In the genomic region with DNA sequence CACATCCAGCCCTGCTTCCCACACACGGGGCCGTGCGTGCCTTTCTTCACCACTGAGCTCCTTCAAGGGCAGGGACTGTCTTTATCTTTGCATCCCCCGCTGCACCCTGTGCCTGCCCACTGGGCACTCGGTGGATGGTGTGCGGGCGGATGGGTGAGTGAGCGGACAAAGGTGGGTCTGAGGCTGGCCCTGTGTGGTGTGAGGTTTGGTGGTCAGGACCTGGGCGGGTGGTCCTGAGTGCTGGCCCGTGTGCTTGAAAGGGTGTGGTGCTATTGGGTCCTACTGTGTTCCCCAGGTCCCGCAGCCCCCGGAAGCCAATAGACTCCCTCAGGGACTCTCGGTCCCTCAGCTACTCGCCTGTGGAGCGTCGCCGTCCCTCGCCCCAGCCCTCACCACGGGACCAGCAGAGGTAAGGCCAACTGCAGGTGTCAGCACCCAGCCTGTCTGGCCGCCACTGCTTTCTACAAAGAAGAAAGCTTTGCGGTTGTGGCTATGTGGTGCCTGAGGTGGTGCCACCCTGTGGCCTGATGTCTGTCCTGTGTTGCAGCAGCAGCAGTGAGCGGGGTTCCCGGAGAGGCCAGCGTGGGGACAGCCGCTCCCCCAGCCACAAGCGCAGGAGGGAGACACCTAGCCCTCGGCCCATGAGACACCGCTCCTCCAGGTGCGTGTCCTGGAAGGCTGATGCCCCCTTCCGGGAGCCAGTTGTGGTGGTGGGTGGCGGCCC, we compare ENCODE assay signal across 1 cellular context.
TF ChIP-seq lines count a peak whose summit lies in the region.

No MANE protein-coding gene starts in this region.

TF ChIP-seq in GM12878, 131 proteins besides CTCF, POLR2A, EP300 and RAD21:
- TF ChIP-seq CHD1 (IDR thresholded peaks at IDR 0.05; ENCODE audit: low read depth, low read length) (no peak), HDGF (IDR thresholded peaks at IDR 0.05) (no peak), PML (IDR thresholded peaks at IDR 0.05; ENCODE audit: low read length) (no peak; the same call in 1 of the 2 replicates), NR2F1 (conservative IDR thresholded peaks at IDR 0.05) (no peak), NFIC (IDR thresholded peaks at IDR 0.05; ENCODE audit: low read depth, low read length) (no peak), POU2F2 (IDR thresholded peaks at IDR 0.05; ENCODE audit: borderline replicate concordance, low read depth, low read length) (0 out of 3 replicates have a peak, but pooled peaks have one; percentile 4), ZSCAN29 (IDR thresholded peaks at IDR 0.05) (no peak), SP1 (IDR thresholded peaks at IDR 0.05; ENCODE audit: low read depth, low read length) (no peak), POLR2AphosphoS5 (IDR thresholded peaks at IDR 0.05; ENCODE audit: low read length) (peak; percentile 16; the same call in 1 of the 2 replicates), RUNX3 (IDR thresholded peaks at IDR 0.05; ENCODE audit: low read length) (peak; percentile 31; the same call in 1 of the 2 replicates), TCF3 (IDR thresholded peaks at IDR 0.05; ENCODE audit: borderline replicate concordance, insufficient read depth, low read depth, low read length) (no peak), NFYA (IDR thresholded peaks at IDR 0.05; ENCODE audit: borderline replicate concordance, low read depth, low read length) (no peak), MYB (IDR thresholded peaks at IDR 0.05; ENCODE audit: borderline replicate concordance, low read depth, low read length) (no peak), BACH1 (IDR thresholded peaks at IDR 0.05; ENCODE audit: borderline replicate concordance) (no peak), CBFB (IDR thresholded peaks at IDR 0.05; ENCODE audit: low read depth) (no peak), POLR2AphosphoS2 (IDR thresholded peaks at IDR 0.05; ENCODE audit: low read depth, low read length) (no peak), SMAD5 (IDR thresholded peaks at IDR 0.05; ENCODE audit: low read depth) (peak; percentile 21; the same call in 1 of the 2 replicates), IKZF2 (IDR thresholded peaks at IDR 0.05) (no peak), SPI1 (IDR thresholded peaks at IDR 0.05; ENCODE audit: borderline replicate concordance, insufficient read depth, low read depth, low read length) (no peak)
- TF ChIP-seq, protein P1, sequence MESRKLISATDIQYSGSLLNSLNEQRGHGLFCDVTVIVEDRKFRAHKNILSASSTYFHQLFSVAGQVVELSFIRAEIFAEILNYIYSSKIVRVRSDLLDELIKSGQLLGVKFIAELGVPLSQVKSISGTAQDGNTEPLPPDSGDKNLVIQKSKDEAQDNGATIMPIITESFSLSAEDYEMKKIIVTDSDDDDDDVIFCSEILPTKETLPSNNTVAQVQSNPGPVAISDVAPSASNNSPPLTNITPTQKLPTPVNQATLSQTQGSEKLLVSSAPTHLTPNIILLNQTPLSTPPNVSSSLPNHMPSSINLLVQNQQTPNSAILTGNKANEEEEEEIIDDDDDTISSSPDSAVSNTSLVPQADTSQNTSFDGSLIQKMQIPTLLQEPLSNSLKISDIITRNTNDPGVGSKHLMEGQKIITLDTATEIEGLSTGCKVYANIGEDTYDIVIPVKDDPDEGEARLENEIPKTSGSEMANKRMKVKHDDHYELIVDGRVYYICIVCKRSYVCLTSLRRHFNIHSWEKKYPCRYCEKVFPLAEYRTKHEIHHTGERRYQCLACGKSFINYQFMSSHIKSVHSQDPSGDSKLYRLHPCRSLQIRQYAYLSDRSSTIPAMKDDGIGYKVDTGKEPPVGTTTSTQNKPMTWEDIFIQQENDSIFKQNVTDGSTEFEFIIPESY (IDR thresholded peaks at IDR 0.05) = no peak
- TF ChIP-seq, protein P2, sequence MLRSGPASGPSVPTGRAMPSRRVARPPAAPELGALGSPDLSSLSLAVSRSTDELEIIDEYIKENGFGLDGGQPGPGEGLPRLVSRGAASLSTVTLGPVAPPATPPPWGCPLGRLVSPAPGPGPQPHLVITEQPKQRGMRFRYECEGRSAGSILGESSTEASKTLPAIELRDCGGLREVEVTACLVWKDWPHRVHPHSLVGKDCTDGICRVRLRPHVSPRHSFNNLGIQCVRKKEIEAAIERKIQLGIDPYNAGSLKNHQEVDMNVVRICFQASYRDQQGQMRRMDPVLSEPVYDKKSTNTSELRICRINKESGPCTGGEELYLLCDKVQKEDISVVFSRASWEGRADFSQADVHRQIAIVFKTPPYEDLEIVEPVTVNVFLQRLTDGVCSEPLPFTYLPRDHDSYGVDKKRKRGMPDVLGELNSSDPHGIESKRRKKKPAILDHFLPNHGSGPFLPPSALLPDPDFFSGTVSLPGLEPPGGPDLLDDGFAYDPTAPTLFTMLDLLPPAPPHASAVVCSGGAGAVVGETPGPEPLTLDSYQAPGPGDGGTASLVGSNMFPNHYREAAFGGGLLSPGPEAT (IDR thresholded peaks at IDR 0.05; ENCODE audit: low read depth) = no peak
- TF ChIP-seq, protein P3, sequence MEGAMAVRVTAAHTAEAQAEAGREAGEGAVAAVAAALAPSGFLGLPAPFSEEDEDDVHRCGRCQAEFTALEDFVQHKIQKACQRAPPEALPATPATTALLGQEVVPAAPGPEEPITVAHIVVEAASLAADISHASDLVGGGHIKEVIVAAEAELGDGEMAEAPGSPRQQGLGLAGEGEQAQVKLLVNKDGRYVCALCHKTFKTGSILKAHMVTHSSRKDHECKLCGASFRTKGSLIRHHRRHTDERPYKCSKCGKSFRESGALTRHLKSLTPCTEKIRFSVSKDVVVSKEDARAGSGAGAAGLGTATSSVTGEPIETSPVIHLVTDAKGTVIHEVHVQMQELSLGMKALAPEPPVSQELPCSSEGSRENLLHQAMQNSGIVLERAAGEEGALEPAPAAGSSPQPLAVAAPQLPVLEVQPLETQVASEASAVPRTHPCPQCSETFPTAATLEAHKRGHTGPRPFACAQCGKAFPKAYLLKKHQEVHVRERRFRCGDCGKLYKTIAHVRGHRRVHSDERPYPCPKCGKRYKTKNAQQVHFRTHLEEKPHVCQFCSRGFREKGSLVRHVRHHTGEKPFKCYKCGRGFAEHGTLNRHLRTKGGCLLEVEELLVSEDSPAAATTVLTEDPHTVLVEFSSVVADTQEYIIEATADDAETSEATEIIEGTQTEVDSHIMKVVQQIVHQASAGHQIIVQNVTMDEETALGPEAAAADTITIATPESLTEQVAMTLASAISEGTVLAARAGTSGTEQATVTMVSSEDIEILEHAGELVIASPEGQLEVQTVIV (IDR thresholded peaks at IDR 0.05; ENCODE audit: borderline replicate concordance, partially characterized antibody) = no peak
- TF ChIP-seq, protein P4, sequence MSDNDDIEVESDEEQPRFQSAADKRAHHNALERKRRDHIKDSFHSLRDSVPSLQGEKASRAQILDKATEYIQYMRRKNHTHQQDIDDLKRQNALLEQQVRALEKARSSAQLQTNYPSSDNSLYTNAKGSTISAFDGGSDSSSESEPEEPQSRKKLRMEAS (IDR thresholded peaks at IDR 0.05; ENCODE audit: low read depth, low read length) = no peak
- TF ChIP-seq, protein P5, sequence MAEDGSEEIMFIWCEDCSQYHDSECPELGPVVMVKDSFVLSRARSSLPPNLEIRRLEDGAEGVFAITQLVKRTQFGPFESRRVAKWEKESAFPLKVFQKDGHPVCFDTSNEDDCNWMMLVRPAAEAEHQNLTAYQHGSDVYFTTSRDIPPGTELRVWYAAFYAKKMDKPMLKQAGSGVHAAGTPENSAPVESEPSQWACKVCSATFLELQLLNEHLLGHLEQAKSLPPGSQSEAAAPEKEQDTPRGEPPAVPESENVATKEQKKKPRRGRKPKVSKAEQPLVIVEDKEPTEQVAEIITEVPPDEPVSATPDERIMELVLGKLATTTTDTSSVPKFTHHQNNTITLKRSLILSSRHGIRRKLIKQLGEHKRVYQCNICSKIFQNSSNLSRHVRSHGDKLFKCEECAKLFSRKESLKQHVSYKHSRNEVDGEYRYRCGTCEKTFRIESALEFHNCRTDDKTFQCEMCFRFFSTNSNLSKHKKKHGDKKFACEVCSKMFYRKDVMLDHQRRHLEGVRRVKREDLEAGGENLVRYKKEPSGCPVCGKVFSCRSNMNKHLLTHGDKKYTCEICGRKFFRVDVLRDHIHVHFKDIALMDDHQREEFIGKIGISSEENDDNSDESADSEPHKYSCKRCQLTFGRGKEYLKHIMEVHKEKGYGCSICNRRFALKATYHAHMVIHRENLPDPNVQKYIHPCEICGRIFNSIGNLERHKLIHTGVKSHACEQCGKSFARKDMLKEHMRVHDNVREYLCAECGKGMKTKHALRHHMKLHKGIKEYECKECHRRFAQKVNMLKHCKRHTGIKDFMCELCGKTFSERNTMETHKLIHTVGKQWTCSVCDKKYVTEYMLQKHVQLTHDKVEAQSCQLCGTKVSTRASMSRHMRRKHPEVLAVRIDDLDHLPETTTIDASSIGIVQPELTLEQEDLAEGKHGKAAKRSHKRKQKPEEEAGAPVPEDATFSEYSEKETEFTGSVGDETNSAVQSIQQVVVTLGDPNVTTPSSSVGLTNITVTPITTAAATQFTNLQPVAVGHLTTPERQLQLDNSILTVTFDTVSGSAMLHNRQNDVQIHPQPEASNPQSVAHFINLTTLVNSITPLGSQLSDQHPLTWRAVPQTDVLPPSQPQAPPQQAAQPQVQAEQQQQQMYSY (CRISPR knock-in tag; IDR thresholded peaks at IDR 0.05) = no peak
